ENCODE assay signal across 21 cellular contexts in the genomic region with DNA sequence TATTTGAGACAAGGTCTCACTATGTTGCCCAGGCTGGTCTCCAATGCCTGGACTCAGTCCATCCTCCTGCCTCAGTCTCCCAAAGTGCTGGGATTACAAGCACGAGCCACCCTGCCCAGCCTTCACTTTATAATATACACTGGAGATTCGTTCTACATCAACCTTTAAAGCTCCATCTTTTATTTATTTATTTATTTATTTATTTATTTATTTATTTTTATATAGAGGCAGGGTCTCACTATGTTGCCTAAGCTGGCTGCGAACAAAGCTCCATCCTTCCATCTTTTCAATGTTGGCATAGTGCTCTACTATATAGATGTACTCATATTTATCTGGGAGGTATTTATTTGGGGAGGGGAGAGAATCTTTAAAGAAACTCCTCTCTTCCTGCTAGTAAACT. TPM values are rescaled to one million over a fixed set of nuclear protein-coding genes. Genes with fewer than 3 reads are reported as not detected.
DNase-seq lines count a peak whose midpoint lies in the region; ATAC-seq and TF ChIP-seq lines count a peak whose summit lies in the region.
"Had no signal": no experiment of that assay in that cellular context is flagged by ENCODE, and none has a peak within 500 bp of the region (broad histone marks: within the 10 kb centered on the region; RNA-seq: fewer than 3 reads in every experiment).

No MANE protein-coding gene starts in this region.

- H3K4me2 ChIP-seq in neural progenitor cell = no peak overlapping the region

- H3K4me3 Mint-ChIP-seq in WTC11 (peak overlapping the region; percentile 18; the same call in 1 of the 2 replicates), mesothelial cell of epicardium (peak overlapping the region; percentile 86), neural progenitor cell (peak overlapping the region; percentile 39)
- H3K4me3 Mint-ChIP-seq: B cell; CD4-positive, CD25-positive, alpha-beta regulatory T cell; CD8-positive, alpha-beta memory T cell; HFFc6 had no signal

- CTCF ChIA-PET in WTC11 (lab: Charles Lee) = interaction anchor here (1.7 kb wide), 1 partner anchor 57 kb away, joined by 4 read pairs; no protein-coding TSS in a partner anchor

- H3K4me3 ChIP-seq in neural progenitor cell = no peak overlapping the region
- H3K4me3 ChIP-seq: GM12878, GM23248 had no signal

- H3K27me3 Mint-ChIP-seq in WTC11 (ENCODE audit: low read depth) = peaks cover 7% of the 10 kb centered on the region; the same call in 1 of the 2 replicates
- peaks cover 61% of the 10 kb centered on the region for H3K27me3 Mint-ChIP-seq in mesothelial cell of epicardium (ENCODE audit: low read depth)
- H3K27me3 Mint-ChIP-seq in neural progenitor cell (ENCODE audit: insufficient read depth, low read depth) = peaks cover 20% of the 10 kb centered on the region

- no peaks in the 10 kb centered on the region for H4K20me1 ChIP-seq in neural progenitor cell (ENCODE audit: low read depth)

- peaks cover 49% of the 10 kb centered on the region for H3K27me3 ChIP-seq in neural progenitor cell

- H3K36me3 Mint-ChIP-seq in WTC11 (peaks cover 13% of the 10 kb centered on the region), mesothelial cell of epicardium (peaks cover 2% of the 10 kb centered on the region), neural progenitor cell (no peaks in the 10 kb centered on the region)
- H3K36me3 Mint-ChIP-seq: CD4-positive, CD25-positive, alpha-beta regulatory T cell; CD8-positive, alpha-beta memory T cell had no signal

- peaks cover 10% of the 10 kb centered on the region for H3K9me3 Mint-ChIP-seq in WTC11
- H3K9me3 Mint-ChIP-seq in mesothelial cell of epicardium = peaks cover 6% of the 10 kb centered on the region
- peaks cover 4% of the 10 kb centered on the region for H3K9me3 Mint-ChIP-seq in neural progenitor cell
- H3K9me3 Mint-ChIP-seq: HFFc6 had no signal

- no peak overlapping the region for H3K27ac Mint-ChIP-seq in WTC11
- H3K27ac Mint-ChIP-seq in mesothelial cell of epicardium = no peak overlapping the region
- H3K27ac Mint-ChIP-seq in neural progenitor cell = no peak overlapping the region
- H3K27ac Mint-ChIP-seq: B cell; CD4-positive, CD25-positive, alpha-beta regulatory T cell; CD8-positive, alpha-beta memory T cell; HFFc6 had no signal

- no peaks in the 10 kb centered on the region for H3K79me2 ChIP-seq in neural progenitor cell (ENCODE audit: low read depth)

- no peak overlapping the region for H2AFZ ChIP-seq in neural progenitor cell (replicated peaks)
- H2AFZ ChIP-seq: GM23248 had no signal

- DNase-seq in WTC11 (ENCODE audit: low spot score) (no peak), mesothelial cell of epicardium (ENCODE audit: low spot score in 2 of 2, unreplicated experiment in 2 of 2) (no peak), neural progenitor cell (ENCODE audit: low spot score) (no peak), NCI-H1048 (lab: John Stamatoyannopoulos, UW) (no peak)
- no peak for DNase-seq in activated naive CD4-positive, alpha-beta T cell treated with anti-CD3 and anti-CD28 coated beads, Interleukin-2, amount 50 U/mL, for 16 hours
- DNase-seq: C1 segment of cervical spinal cord; CD4-positive, CD25-positive, alpha-beta regulatory T cell; CD8-positive, alpha-beta memory T cell; COR-L47; DMS 273 treated with DMSO at 0.1 percent for 48 hours; DMS53; DND-41; EL; GM23248; HCEC 1CT; HFFc6 had no signal

- H3K36me3 ChIP-seq in neural progenitor cell = no peaks in the 10 kb centered on the region

- H3F3A ChIP-seq in neural progenitor cell (ENCODE audit: low read depth) = no peaks in the 10 kb centered on the region

- ATAC-seq in WTC11 (no peak), GM19035 (IDR thresholded peaks at IDR 0.05; ENCODE audit: unreplicated experiment) (no peak)
- ATAC-seq: GM12878 had no signal

- no peaks in the 10 kb centered on the region for H3K9me3 ChIP-seq in neural progenitor cell (ENCODE audit: low read depth)

- no peaks in the 10 kb centered on the region for H3K4me1 ChIP-seq in neural progenitor cell

- H3K4me1 Mint-ChIP-seq in WTC11 (peaks cover 41% of the 10 kb centered on the region), mesothelial cell of epicardium (peaks cover 43% of the 10 kb centered on the region), neural progenitor cell (peaks cover 16% of the 10 kb centered on the region)

- no peak overlapping the region for H3K9ac ChIP-seq in neural progenitor cell
- H3K9ac ChIP-seq: GM23248 had no signal

- POLR2A ChIA-PET in WTC11 (lab: Charles Lee) = no interaction called here

- TF ChIP-seq CTCF in WTC11 (IDR thresholded peaks at IDR 0.05) (no peak), mesothelial cell of epicardium (IDR thresholded peaks at IDR 0.05; ENCODE audit: unreplicated experiment) (no peak), neural progenitor cell (IDR thresholded peaks at IDR 0.05) (no peak)

- H3K27ac ChIP-seq in neural progenitor cell = no peak overlapping the region
- H3K27ac ChIP-seq: GM23248, HL-60 had no signal

TF ChIP-seq in WTC11, 78 proteins besides CTCF, POLR2A, EP300 and RAD21:
- TF ChIP-seq, protein P1, sequence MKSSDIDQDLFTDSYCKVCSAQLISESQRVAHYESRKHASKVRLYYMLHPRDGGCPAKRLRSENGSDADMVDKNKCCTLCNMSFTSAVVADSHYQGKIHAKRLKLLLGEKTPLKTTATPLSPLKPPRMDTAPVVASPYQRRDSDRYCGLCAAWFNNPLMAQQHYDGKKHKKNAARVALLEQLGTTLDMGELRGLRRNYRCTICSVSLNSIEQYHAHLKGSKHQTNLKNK (CRISPR knock-in tag; IDR thresholded peaks at IDR 0.05) = no peak
- TF ChIP-seq ZBTB21 (CRISPR knock-in tag; IDR thresholded peaks at IDR 0.05; ENCODE audit: borderline replicate concordance) (no peak), MXD4 (CRISPR knock-in tag; IDR thresholded peaks at IDR 0.05; ENCODE audit: borderline replicate concordance) (no peak), ATF6 (CRISPR knock-in tag; IDR thresholded peaks at IDR 0.05) (no peak), NFE2L1 (CRISPR knock-in tag; IDR thresholded peaks at IDR 0.05) (no peak), TEAD1 (CRISPR knock-in tag; IDR thresholded peaks at IDR 0.05) (no peak), NFYB (CRISPR knock-in tag; conservative IDR thresholded peaks at IDR 0.05; ENCODE audit: low read depth) (no peak), PREB (CRISPR knock-in tag; IDR thresholded peaks at IDR 0.05; ENCODE audit: borderline replicate concordance) (no peak), FOXJ3 (CRISPR knock-in tag; IDR thresholded peaks at IDR 0.05; ENCODE audit: borderline replicate concordance) (no peak), GRHL2 (CRISPR knock-in tag; IDR thresholded peaks at IDR 0.05; ENCODE audit: insufficient replicate concordance, severe bottlenecking) (no peak)
- TF ChIP-seq, protein P2, sequence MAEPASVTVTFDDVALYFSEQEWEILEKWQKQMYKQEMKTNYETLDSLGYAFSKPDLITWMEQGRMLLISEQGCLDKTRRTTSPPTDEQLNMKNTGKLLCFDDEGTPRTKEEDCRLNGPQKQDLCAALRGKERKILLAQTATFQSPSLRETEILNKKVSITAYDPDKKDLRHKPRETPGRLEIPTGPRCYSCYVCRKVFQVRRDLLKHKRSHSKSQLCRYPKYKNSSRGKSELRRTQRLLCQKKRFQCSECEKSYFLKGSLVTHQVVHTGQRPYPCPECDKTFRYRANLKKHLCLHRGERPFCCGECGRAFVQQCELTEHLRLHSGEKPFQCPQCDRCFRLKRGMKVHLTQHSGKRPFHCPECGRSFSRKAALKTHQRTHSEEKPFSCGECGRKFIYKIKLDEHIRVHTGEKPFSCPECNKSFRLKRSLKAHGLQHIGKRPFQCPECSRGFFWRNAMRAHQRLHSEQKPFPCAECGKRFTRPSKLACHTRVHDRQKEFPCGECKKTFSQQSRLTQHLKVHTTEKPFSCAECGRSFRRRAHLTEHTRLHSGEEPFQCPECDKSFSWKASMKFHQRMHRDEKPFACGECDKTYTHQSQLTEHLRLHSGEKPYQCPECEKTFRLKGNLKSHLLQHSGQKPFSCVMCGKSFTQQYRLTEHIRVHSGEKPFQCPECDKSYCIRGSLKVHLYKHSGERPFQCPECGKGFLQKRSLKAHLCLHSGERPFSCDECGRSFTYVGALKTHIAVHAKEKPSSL (CRISPR knock-in tag; conservative IDR thresholded peaks at IDR 0.05) = no peak

RNA-seq across cellular contexts. Expression of gene KDR, which starts 1.7 kb away (rescaled TPM):
- total RNA-seq in WTC11 (2021) = 80.8 to 88.7 TPM (median 87.2 TPM) in 3 replicates
- 44.1 to 52.1 TPM (median 48.5 TPM) in 3 replicates for total RNA-seq in mesothelial cell of epicardium
- total RNA-seq in neural progenitor cell (ENCODE audit: low replicate concordance) = 2.4 and 2.7 TPM in 2 replicates
- total RNA-seq: B cell; CD4-positive, CD25-positive, alpha-beta regulatory T cell; CD8-positive, alpha-beta memory T cell; G401; GM23248; HFFc6 had no signal

Comparison
In these comparisons a context has a peak if more than half of its experiments do, and no peak if none do; other contexts are left out.
1. H3K4me3 Mint-ChIP-seq: peak in every context shown above with its lines; median percentile 86 in mesothelial cell of epicardium; 39 in neural progenitor cell; 18 in WTC11.
2. RNA of gene KDR, which starts 1.7 kb away (total RNA-seq): 80.8 to 88.7 TPM in WTC11 and 44.1 to 52.1 TPM in mesothelial cell of epicardium; 2.4 to 2.7 TPM in neural progenitor cell; every median in the first group is over 10 times any median in the second.